ENCODE assay signal across 20 cellular contexts in the genomic region with DNA sequence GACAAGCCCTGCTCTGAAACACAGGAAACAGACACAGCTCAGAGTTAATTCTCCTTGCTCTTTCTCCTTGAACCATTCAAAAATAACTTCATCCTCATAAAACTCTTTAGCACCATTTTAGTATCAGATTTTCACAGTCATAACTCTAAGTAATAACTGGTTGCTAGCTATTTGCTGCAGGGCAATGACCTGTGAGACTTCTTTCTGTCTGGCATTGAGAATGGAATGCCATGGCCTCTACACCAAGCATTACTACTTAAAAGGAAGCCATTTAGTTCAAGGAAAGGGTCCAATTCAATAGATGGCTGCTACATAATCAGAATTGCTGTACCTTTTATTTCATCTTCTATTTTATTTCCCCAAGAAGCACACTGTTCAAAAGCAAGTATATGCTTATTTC.
DNase-seq lines count a peak whose midpoint lies in the region; ATAC-seq and TF ChIP-seq lines count a peak whose summit lies in the region.
"Had no signal": no experiment of that assay in that cellular context is flagged by ENCODE, and none has a peak within 500 bp of the region (broad histone marks: within the 10 kb centered on the region; RNA-seq: fewer than 3 reads in every experiment).

No MANE protein-coding gene starts in this region.

- no peaks in the 10 kb centered on the region for H3K9me3 ChIP-seq in trophoblast cell (ENCODE audit: insufficient read depth, low read depth, low read length)
- H3K9me3 ChIP-seq in uterus = no peaks in the 10 kb centered on the region
- H3K9me3 ChIP-seq: BLaER1, Caco-2 had no signal

- H3K36me3 ChIP-seq in trophoblast cell (ENCODE audit: control insufficient read depth in 1 of 2, insufficient read depth in 2 of 2, low read length in 2 of 2) (no peaks in the 10 kb centered on the region), uterus (no peaks in the 10 kb centered on the region)
- H3K36me3 ChIP-seq: BLaER1 had no signal

- H3K79me1 ChIP-seq in trophoblast cell (ENCODE audit: low read length) = no peaks in the 10 kb centered on the region

- H2AFZ ChIP-seq in trophoblast cell (ENCODE audit: insufficient read depth, low read length, poor library complexity) = no peak overlapping the region
- H2AFZ ChIP-seq: GM23248 had no signal

- H3K27ac ChIP-seq in trophoblast cell (ENCODE audit: low read depth, low read length) (no peak overlapping the region), uterus (peak overlapping the region; percentile 42 to 58)
- H3K27ac ChIP-seq: BLaER1, C4-2B, GM23248 had no signal

- no peak overlapping the region for H2BK12ac ChIP-seq in trophoblast cell (ENCODE audit: low read length)

- no peak overlapping the region for H3K14ac ChIP-seq in trophoblast cell (ENCODE audit: low read length)

- H3K79me2 ChIP-seq in trophoblast cell (ENCODE audit: control insufficient read depth, insufficient read depth, low read length, poor library complexity) = no peaks in the 10 kb centered on the region

- no peak overlapping the region for H3K4me3 ChIP-seq in trophoblast cell (ENCODE audit: low read depth, low read length)
- no peak overlapping the region for H3K4me3 ChIP-seq in uterus
- H3K4me3 ChIP-seq: BLaER1, GM12878, GM23248 had no signal

- H3K4me1 Mint-ChIP-seq in nephron (peaks cover 15% of the 10 kb centered on the region), immature natural killer cell (no peaks in the 10 kb centered on the region)
- H3K4me1 Mint-ChIP-seq: CD4-positive, CD25-positive, alpha-beta regulatory T cell had no signal

- H3K27me3 ChIP-seq in trophoblast cell (ENCODE audit: insufficient read depth, low read length) (no peaks in the 10 kb centered on the region), uterus (no peaks in the 10 kb centered on the region)
- H3K27me3 ChIP-seq: BLaER1 had no signal

- no peak overlapping the region for H3K4ac ChIP-seq in trophoblast cell (ENCODE audit: low read depth, low read length)

- no peak overlapping the region for H2AK5ac ChIP-seq in trophoblast cell (ENCODE audit: low read length)

- H2BK120ac ChIP-seq in trophoblast cell (ENCODE audit: insufficient read depth, low read length, poor library complexity) = no peak overlapping the region

- H3K9me3 Mint-ChIP-seq in nephron = no peaks in the 10 kb centered on the region
- H3K9me3 Mint-ChIP-seq in immature natural killer cell = peaks cover 0 to 6% (median 0%) of the 10 kb centered on the region in 6 donors
- H3K9me3 Mint-ChIP-seq: CD8-positive, alpha-beta T cell had no signal

- H3K36me3 Mint-ChIP-seq in nephron (ENCODE audit: low read depth) = no peaks in the 10 kb centered on the region
- no peaks in the 10 kb centered on the region for H3K36me3 Mint-ChIP-seq in immature natural killer cell
- H3K36me3 Mint-ChIP-seq: CD4-positive, CD25-positive, alpha-beta regulatory T cell; CD8-positive, alpha-beta T cell had no signal

- no peak overlapping the region for H3K18ac ChIP-seq in trophoblast cell (ENCODE audit: low read length)

- no peak overlapping the region for H3K4me3 Mint-ChIP-seq in nephron
- H3K4me3 Mint-ChIP-seq in immature natural killer cell = no peak overlapping the region
- H3K4me3 Mint-ChIP-seq: CD4-positive, CD25-positive, alpha-beta regulatory T cell; CD8-positive, alpha-beta T cell had no signal

- H4K8ac ChIP-seq in trophoblast cell (ENCODE audit: low read depth, low read length) = no peak overlapping the region

- no peak overlapping the region for H2BK5ac ChIP-seq in trophoblast cell (ENCODE audit: low read depth, low read length, poor library complexity)

- ATAC-seq in HG03460 (IDR thresholded peaks at IDR 0.05; ENCODE audit: unreplicated experiment) = no peak
- ATAC-seq: CD8-positive, alpha-beta T cell; GM12878 had no signal

- H3K27ac Mint-ChIP-seq in nephron (peak overlapping the region in 2 of 3 experiments; percentile 25 to 75), immature natural killer cell (no peak overlapping the region)
- H3K27ac Mint-ChIP-seq: CD8-positive, alpha-beta T cell had no signal

- H3K4me2 ChIP-seq in trophoblast cell (ENCODE audit: low read length) = no peak overlapping the region
- H3K4me2 ChIP-seq: BLaER1 had no signal

- H4K12ac ChIP-seq in trophoblast cell (ENCODE audit: low read depth, low read length) = no peak overlapping the region

- intact Hi-C loops in uterus (cut with DNase I; ENCODE audit: low total_unique reads) = no loop called here

- peak; percentile 43 for DNase-seq in NCI-H2227 treated with DMSO at 0.1 percent for 48 hours (lab: John Stamatoyannopoulos, UW)
- DNase-seq in trophoblast cell = peak; percentile 63 to 80
- no peak for DNase-seq in uterus
- DNase-seq in activated CD8-positive, alpha-beta memory T cell treated with anti-CD3 and anti-CD28 coated beads, Interleukin-2, amount 50 U/mL, for 48 hours = no peak
- no peak for DNase-seq in immature natural killer cell
- no peak for DNase-seq in NCI-H2029 (lab: John Stamatoyannopoulos, UW)
- DNase-seq: Caco-2; CD4-positive, CD25-positive, alpha-beta regulatory T cell; CD8-positive, alpha-beta T cell; DMS153; EL; GDM1; GM23248; H7; HCEC 1CT had no signal

- TF ChIP-seq POLR2A in uterus (IDR thresholded peaks at IDR 0.05) = no peak

- H3K27me3 Mint-ChIP-seq in nephron (ENCODE audit: low read depth) (no peaks in the 10 kb centered on the region), immature natural killer cell (ENCODE audit: low read depth in 3 of 3) (peaks cover 0 to 1% (median 0%) of the 10 kb centered on the region in 3 donors)

- H3K23ac ChIP-seq in trophoblast cell (ENCODE audit: low read length) = no peak overlapping the region

- H4K91ac ChIP-seq in trophoblast cell (ENCODE audit: low read depth, low read length) = no peak overlapping the region

- TF ChIP-seq CTCF in nephron (IDR thresholded peaks at IDR 0.05; ENCODE audit: unreplicated experiment in 3 of 3) (no peak), uterus (IDR thresholded peaks at IDR 0.05) (no peak)

- peaks cover 0 to 2% of the 10 kb centered on the region in 2 experiments for H3K4me1 ChIP-seq in trophoblast cell (ENCODE audit: control insufficient read depth in 1 of 2, insufficient read depth in 2 of 2, low read length in 2 of 2)
- H3K4me1 ChIP-seq in uterus = no peaks in the 10 kb centered on the region
- H3K4me1 ChIP-seq: BLaER1, Caco-2 had no signal

- no peak overlapping the region for H3K9ac ChIP-seq in trophoblast cell (ENCODE audit: low read length)
- H3K9ac ChIP-seq: BLaER1, GM23248 had no signal

Comparison
In these comparisons a context has a peak if more than half of its experiments do, and no peak if none do; other contexts are left out.
1. DNase-seq: peak in NCI-H2227 treated with DMSO at 0.1 percent for 48 hours (single experiment) and trophoblast cell (2 of 2); none in uterus (0 of 2), activated CD8-positive, alpha-beta memory T cell treated with anti-CD3 and anti-CD28 coated beads, Interleukin-2, amount 50 U/mL, for 48 hours (single experiment), immature natural killer cell (0 of 3) and NCI-H2029 (single experiment).
2. H3K27ac Mint-ChIP-seq: peak in nephron (2 of 3); none in immature natural killer cell (0 of 6).